10 cellular contexts compared by ENCODE assay signal in genomic region chr12:25269701-25270100, GRCh38. TPM values are rescaled to one million over a fixed set of nuclear protein-coding genes. Genes with fewer than 3 reads are reported as not detected.
A peak's percentile ranks its signal among the peaks of the same experiment; 100 is the strongest.
DNase-seq lines count a peak whose midpoint lies in the region; ATAC-seq and TF ChIP-seq lines count a peak whose summit lies in the region.
"Had no signal": no experiment of that assay in that cellular context is flagged by ENCODE, and none has a peak within 500 bp of the region (broad histone marks: within the 10 kb centered on the region; RNA-seq: fewer than 3 reads in every experiment).

No MANE protein-coding gene starts in this region.

- H3K36me3 Mint-ChIP-seq in activated CD8-positive, alpha-beta T cell treated with anti-CD3 and anti-CD28 coated beads for 36 hours (ENCODE audit: low read depth): no peaks in the 10 kb centered on the region
- no peaks in the 10 kb centered on the region for H3K36me3 Mint-ChIP-seq in activated CD8-positive, alpha-beta T cell treated with anti-CD3 and anti-CD28 coated beads, Interleukin-2, amount 10 ng/mL, durations not matched to agents 7 days and 5 days (ENCODE audit: low read depth)
- no peaks in the 10 kb centered on the region for H3K36me3 Mint-ChIP-seq in type B pancreatic cell

- H3K27ac Mint-ChIP-seq in activated CD8-positive, alpha-beta T cell treated with anti-CD3 and anti-CD28 coated beads for 36 hours: no peak overlapping the region
- H3K27ac Mint-ChIP-seq in activated CD8-positive, alpha-beta T cell treated with anti-CD3 and anti-CD28 coated beads, Interleukin-2, amount 10 ng/mL, durations not matched to agents 7 days and 5 days: no peak overlapping the region
- H3K27ac Mint-ChIP-seq in type B pancreatic cell: peak overlapping the region; percentile 2
- H3K27ac Mint-ChIP-seq: T-helper 1 cell treated with Interleukin-12 subunit alpha and Interleukin-12 subunit beta and Interleukin-4 antibody, amounts not matched to agents 30 μg/mL and 1 μg/mL, for 36 hours had no signal

- CTCF ChIA-PET in activated CD8-positive, alpha-beta T cell treated with anti-CD3 and anti-CD28 coated beads for 36 hours (lab: Charles Lee): interaction anchor here (0.9 to 1.8 kb wide), 3 partner anchors 10 to 118 kb away, joined by 3 to 6 read pairs (median 6); no protein-coding TSS in a partner anchor
- CTCF ChIA-PET in activated CD8-positive, alpha-beta T cell treated with anti-CD3 and anti-CD28 coated beads, Interleukin-2, amount 10 ng/mL, durations not matched to agents 7 days and 5 days (lab: Charles Lee): interaction anchor here (1.7 kb wide), 1 partner anchor 28 kb away, joined by 5 read pairs; no protein-coding TSS in a partner anchor

- H3K27me3 Mint-ChIP-seq in activated CD8-positive, alpha-beta T cell treated with anti-CD3 and anti-CD28 coated beads for 36 hours: no peaks in the 10 kb centered on the region
- no peaks in the 10 kb centered on the region for H3K27me3 Mint-ChIP-seq in activated CD8-positive, alpha-beta T cell treated with anti-CD3 and anti-CD28 coated beads, Interleukin-2, amount 10 ng/mL, durations not matched to agents 7 days and 5 days (ENCODE audit: low read depth)
- no peaks in the 10 kb centered on the region for H3K27me3 Mint-ChIP-seq in type B pancreatic cell

- in situ Hi-C loops in KBM-7 (cut with MboI; ENCODE audit: low pct_unique_long_range_greater_than_20kb, low sequenced_read_pairs): no loop called here

- no peak overlapping the region for H3K4me3 Mint-ChIP-seq in activated CD8-positive, alpha-beta T cell treated with anti-CD3 and anti-CD28 coated beads for 36 hours
- no peak overlapping the region for H3K4me3 Mint-ChIP-seq in activated CD8-positive, alpha-beta T cell treated with anti-CD3 and anti-CD28 coated beads, Interleukin-2, amount 10 ng/mL, durations not matched to agents 7 days and 5 days
- no peak overlapping the region for H3K4me3 Mint-ChIP-seq in type B pancreatic cell
- H3K4me3 Mint-ChIP-seq: T-helper 1 cell treated with Interleukin-12 subunit alpha and Interleukin-12 subunit beta and Interleukin-4 antibody, amounts not matched to agents 30 μg/mL and 1 μg/mL, for 36 hours had no signal

- H3K9me3 Mint-ChIP-seq in activated CD8-positive, alpha-beta T cell treated with anti-CD3 and anti-CD28 coated beads for 36 hours: no peaks in the 10 kb centered on the region
- H3K9me3 Mint-ChIP-seq in activated CD8-positive, alpha-beta T cell treated with anti-CD3 and anti-CD28 coated beads, Interleukin-2, amount 10 ng/mL, durations not matched to agents 7 days and 5 days (ENCODE audit: insufficient read depth): no peaks in the 10 kb centered on the region
- no peaks in the 10 kb centered on the region for H3K9me3 Mint-ChIP-seq in type B pancreatic cell
- H3K9me3 Mint-ChIP-seq: T-helper 1 cell treated with Interleukin-12 subunit alpha and Interleukin-12 subunit beta and Interleukin-4 antibody, amounts not matched to agents 30 μg/mL and 1 μg/mL, for 36 hours had no signal

- DNase-seq in activated CD8-positive, alpha-beta T cell treated with anti-CD3 and anti-CD28 coated beads for 36 hours: no peak
- no peak for DNase-seq in activated CD8-positive, alpha-beta T cell treated with anti-CD3 and anti-CD28 coated beads, Interleukin-2, amount 10 ng/mL, durations not matched to agents 7 days and 5 days
- DNase-seq in KBM-7 (peak; percentile 72), type B pancreatic cell (ENCODE audit: extremely low spot score, unreplicated experiment) (no peak), hippocampal formation (lab: John Stamatoyannopoulos, UW) (no peak), germinal center (ENCODE audit: low spot score) (no peak), amygdala (lab: John Stamatoyannopoulos, UW) (no peak)

- peak; percentile 34 for ATAC-seq in activated CD8-positive, alpha-beta T cell treated with anti-CD3 and anti-CD28 coated beads for 36 hours
- ATAC-seq in activated CD8-positive, alpha-beta T cell treated with anti-CD3 and anti-CD28 coated beads, Interleukin-2, amount 10 ng/mL, durations not matched to agents 7 days and 5 days: no peak
- peak; percentile 74 for ATAC-seq in HG02852 (IDR thresholded peaks at IDR 0.05; ENCODE audit: unreplicated experiment)
- ATAC-seq: gastroesophageal sphincter had no signal

- H3K4me1 Mint-ChIP-seq in activated CD8-positive, alpha-beta T cell treated with anti-CD3 and anti-CD28 coated beads for 36 hours (ENCODE audit: low read depth): peaks cover 6% of the 10 kb centered on the region
- peaks cover 8% of the 10 kb centered on the region for H3K4me1 Mint-ChIP-seq in activated CD8-positive, alpha-beta T cell treated with anti-CD3 and anti-CD28 coated beads, Interleukin-2, amount 10 ng/mL, durations not matched to agents 7 days and 5 days (ENCODE audit: low read depth)
- no peaks in the 10 kb centered on the region for H3K4me1 Mint-ChIP-seq in type B pancreatic cell (ENCODE audit: unreplicated experiment)

- TF ChIP-seq CTCF in activated CD8-positive, alpha-beta T cell treated with anti-CD3 and anti-CD28 coated beads for 36 hours (IDR thresholded peaks at IDR 0.05): no peak
- no peak for TF ChIP-seq CTCF in type B pancreatic cell (conservative IDR thresholded peaks at IDR 0.05)

- intact Hi-C loops in activated CD8-positive, alpha-beta T cell treated with anti-CD3 and anti-CD28 coated beads for 36 hours (cut with micrococcal nuclease): no loop called here

- POLR2A ChIA-PET in activated CD8-positive, alpha-beta T cell treated with anti-CD3 and anti-CD28 coated beads for 36 hours (lab: Charles Lee): no interaction called here
- POLR2A ChIA-PET in activated CD8-positive, alpha-beta T cell treated with anti-CD3 and anti-CD28 coated beads, Interleukin-2, amount 10 ng/mL, durations not matched to agents 7 days and 5 days (lab: Charles Lee): no interaction called here

RNA-seq across cellular contexts. Expression of gene KRAS, which starts 19.0 kb away (rescaled TPM):
- total RNA-seq in activated CD8-positive, alpha-beta T cell treated with anti-CD3 and anti-CD28 coated beads for 36 hours: 10 to 100 TPM; 17.0 to 19.0 TPM
- 10 to 100 TPM; 33.4 to 37.6 TPM for total RNA-seq in activated CD8-positive, alpha-beta T cell treated with anti-CD3 and anti-CD28 coated beads, Interleukin-2, amount 10 ng/mL, durations not matched to agents 7 days and 5 days
- 37.4 and 93.3 TPM in 2 replicates for total RNA-seq in type B pancreatic cell (ENCODE audit: low replicate concordance)
